ENCODE assay signal across 27 cellular contexts in the genomic region with DNA sequence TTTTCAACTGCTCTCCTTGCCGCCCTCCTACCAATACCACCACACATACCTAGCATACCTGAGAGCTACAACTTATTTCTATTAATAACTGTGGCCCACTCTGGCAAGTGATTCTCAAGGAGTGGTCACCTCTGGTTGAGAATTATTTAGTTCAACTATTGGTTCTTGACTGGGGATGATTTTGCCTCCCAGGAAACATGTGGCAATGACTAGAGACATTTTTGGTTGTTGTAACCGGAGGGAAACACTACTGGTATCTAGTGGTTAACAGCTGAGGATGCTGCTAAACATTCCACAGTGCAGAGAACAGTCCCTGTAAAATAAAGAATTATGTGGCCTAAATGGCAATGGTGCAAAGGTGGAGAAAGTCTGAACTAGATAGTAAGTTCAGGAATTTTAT.
"Had no signal": no experiment of that assay in that cellular context is flagged by ENCODE, and none has a peak within 500 bp of the region (broad histone marks: within the 10 kb centered on the region; RNA-seq: fewer than 3 reads in every experiment).

No MANE protein-coding gene starts in this region.

- ATAC-seq: activated T-helper 17 cell treated with anti-CD3 and anti-CD28 coated beads, Interleukin-2, amount 50 U/mL, for 72 hours; body of pancreas; foreskin keratinocyte; naive thymus-derived CD4-positive, alpha-beta T cell; pancreas; psoas muscle; SK-N-SH treated with all-trans-retinoic acid at 6 μM for 48 hours had no signal

- H3K4me3 ChIP-seq: body of pancreas, coronary artery, esophagus muscularis mucosa, left ventricle myocardium inferior, lung, pancreas, psoas muscle, sigmoid colon, smooth muscle cell, tibial nerve had no signal

- DNase-seq: activated CD4-positive, alpha-beta memory T cell treated with anti-CD3 and anti-CD28 coated beads for 36 hours; activated CD4-positive, alpha-beta T cell treated with anti-CD3 and anti-CD28 coated beads, Interleukin-2, amount 10 ng/mL, durations not matched to agents 24 days and 14 days; activated CD4-positive, CD25-positive, alpha-beta regulatory T cell treated with anti-CD3 and anti-CD28 coated beads, Interleukin-2, amount 50 U/mL, for 72 hours; activated CD8-positive, alpha-beta memory T cell treated with anti-CD3 and anti-CD28 coated beads, Interleukin-2, amount 50 U/mL, for 4 hours; activated gamma-delta T cell treated with Interleukin-2 at 50 U/mL for 16 hours; activated naive CD4-positive, alpha-beta T cell treated with anti-CD3 and anti-CD28 coated beads, Interleukin-2, amount 50 U/mL, for 16 hours; activated T-cell treated with anti-CD3 and anti-CD28 coated beads, Interleukin-2, amount 50 U/mL, for 24 hours; body of pancreas; cerebellar nuclear complex; foreskin keratinocyte; left ventricle myocardium inferior; mesendoderm; naive thymus-derived CD4-positive, alpha-beta T cell; nucleus accumbens; pancreas; psoas muscle; sigmoid colon; stimulated activated CD4-positive, alpha-beta T cell treated with anti-CD3 and anti-CD28 coated beads, Interleukin-1b, Interleukin-23, amount 100 ng/mL, for 48 hours; stimulated activated naive CD4-positive, alpha-beta T cell; T-helper 2 cell had no signal

- H3K36me3 ChIP-seq: pancreas had no signal

- H3K9me3 ChIP-seq: body of pancreas, esophagus muscularis mucosa, left ventricle myocardium inferior, pancreas, psoas muscle, sigmoid colon, tibial nerve had no signal

- H3K27me3 Mint-ChIP-seq: activated CD4-positive, alpha-beta memory T cell treated with anti-CD3 and anti-CD28 coated beads for 36 hours; activated CD4-positive, alpha-beta T cell treated with anti-CD3 and anti-CD28 coated beads, Interleukin-2, amount 10 ng/mL, durations not matched to agents 24 days and 14 days; activated T-cell treated with anti-CD3 and anti-CD28 coated beads, Interleukin-2, amount 50 U/mL, for 24 hours; activated T-helper 17 cell treated with anti-CD3 and anti-CD28 coated beads, Interleukin-2, amount 50 U/mL, for 72 hours; naive thymus-derived CD4-positive, alpha-beta T cell had no signal

- H3K9me3 Mint-ChIP-seq: activated CD4-positive, alpha-beta memory T cell treated with anti-CD3 and anti-CD28 coated beads for 36 hours; activated CD4-positive, alpha-beta T cell treated with anti-CD3 and anti-CD28 coated beads, Interleukin-2, amount 10 ng/mL, durations not matched to agents 24 days and 14 days; activated T-cell treated with anti-CD3 and anti-CD28 coated beads, Interleukin-2, amount 50 U/mL, for 24 hours; activated T-helper 17 cell treated with anti-CD3 and anti-CD28 coated beads, Interleukin-2, amount 50 U/mL, for 72 hours; naive thymus-derived CD4-positive, alpha-beta T cell had no signal

- H3K4me1 ChIP-seq: esophagus muscularis mucosa, foreskin keratinocyte, psoas muscle, sigmoid colon, tibial nerve had no signal

- H3K27me3 ChIP-seq: body of pancreas, esophagus muscularis mucosa, foreskin keratinocyte, pancreas, sigmoid colon, tibial nerve had no signal

- H3K4me3 Mint-ChIP-seq: activated CD4-positive, alpha-beta memory T cell treated with anti-CD3 and anti-CD28 coated beads for 36 hours; activated CD4-positive, alpha-beta T cell treated with anti-CD3 and anti-CD28 coated beads, Interleukin-2, amount 10 ng/mL, durations not matched to agents 24 days and 14 days; activated T-cell treated with anti-CD3 and anti-CD28 coated beads, Interleukin-2, amount 50 U/mL, for 24 hours; activated T-helper 17 cell treated with anti-CD3 and anti-CD28 coated beads, Interleukin-2, amount 50 U/mL, for 72 hours; naive thymus-derived CD4-positive, alpha-beta T cell had no signal

- H3K4me2 ChIP-seq: smooth muscle cell had no signal

- H3K27ac ChIP-seq: body of pancreas, coronary artery, esophagus muscularis mucosa, foreskin keratinocyte, left ventricle myocardium inferior, pancreas, psoas muscle, sigmoid colon, tibial nerve had no signal

- H3K27ac Mint-ChIP-seq: activated CD4-positive, alpha-beta memory T cell treated with anti-CD3 and anti-CD28 coated beads for 36 hours; activated CD4-positive, alpha-beta T cell treated with anti-CD3 and anti-CD28 coated beads, Interleukin-2, amount 10 ng/mL, durations not matched to agents 24 days and 14 days; activated T-cell treated with anti-CD3 and anti-CD28 coated beads, Interleukin-2, amount 50 U/mL, for 24 hours; activated T-helper 17 cell treated with anti-CD3 and anti-CD28 coated beads, Interleukin-2, amount 50 U/mL, for 72 hours had no signal
